ENCODE assay signal across 27 cellular contexts in genomic region chr11:2276999-2277328, GRCh38. TPM values are rescaled to one million over a fixed set of nuclear protein-coding genes. Genes with fewer than 3 reads are reported as not detected.
DNase-seq lines count a peak whose midpoint lies in the region; ATAC-seq, FAIRE-seq and TF ChIP-seq lines count a peak whose summit lies in the region.
"Had no signal": no experiment of that assay in that cellular context is flagged by ENCODE, and none has a peak within 500 bp of the region (broad histone marks: within the 10 kb centered on the region; RNA-seq: fewer than 3 reads in every experiment).

No MANE protein-coding gene starts in this region.

- H2AK5ac ChIP-seq in H9 (ENCODE audit: insufficient read length, low read length) = no peak overlapping the region

- no peak overlapping the region for H3K4me3 Mint-ChIP-seq in H9
- H3K4me3 Mint-ChIP-seq: activated CD4-positive, alpha-beta memory T cell treated with anti-CD3 and anti-CD28 coated beads for 36 hours; activated naive CD8-positive, alpha-beta T cell treated with anti-CD3 and anti-CD28 coated beads, Interleukin-2, amount 10 ng/mL, durations not matched to agents 7 days and 5 days; B cell; dendritic cell treated with granulocyte-macrophage colony-stimulating factor and Interleukin-4, amounts not matched to agents 40 ng/mL and 50 ng/mL, for 4 days; T-helper 1 cell treated with Interleukin-12 subunit alpha and Interleukin-12 subunit beta and Interleukin-4 antibody, amounts not matched to agents 30 μg/mL and 1 μg/mL, for 36 hours had no signal

- H4K5ac ChIP-seq in H9 (ENCODE audit: insufficient read length, low read depth, low read length) = no peak overlapping the region

- peak overlapping the region in 6 of 11 experiments; percentile 13 to 71 (median 55); a peak in 9 of 22 replicates for H3K4me2 ChIP-seq in BLaER1 treated with 17β-estradiol and CSF1 and Interleukin-3, amounts not matched to agents 10 nM and 100 nM
- H3K4me2 ChIP-seq in H9 (ENCODE audit: insufficient read depth, insufficient read length, low read length) (no peak overlapping the region), K562 (ENCODE audit: insufficient read depth, low read length) (no peak overlapping the region)

- TF ChIP-seq POLR2A in K562 (conservative IDR thresholded peaks at IDR 0.05) = no peak

- peaks cover 0 to 23% (median 9%) of the 10 kb centered on the region in 11 experiments; a peak in 15 of 22 replicates for H3K9me3 ChIP-seq in BLaER1 treated with 17β-estradiol and CSF1 and Interleukin-3, amounts not matched to agents 10 nM and 100 nM (replicated peaks in 1 of 11)
- H3K9me3 ChIP-seq in H9 (ENCODE audit: control insufficient read depth, low read depth, low read length) (no peaks in the 10 kb centered on the region), K562 (replicated peaks; ENCODE audit: control insufficient read depth, insufficient read depth, low read depth, low read length) (peaks cover 3% of the 10 kb centered on the region; the same call in 1 of the 2 replicates)

- peaks cover 4 to 51% (median 45%) of the 10 kb centered on the region in 11 experiments; a peak in 21 of 22 replicates for H3K27me3 ChIP-seq in BLaER1 treated with 17β-estradiol and CSF1 and Interleukin-3, amounts not matched to agents 10 nM and 100 nM
- H3K27me3 ChIP-seq in H9 (ENCODE audit: insufficient read depth, low read length) (peaks cover 5% of the 10 kb centered on the region; the same call in 1 of the 2 replicates), K562 (ENCODE audit: control insufficient read depth in 2 of 2, insufficient read depth in 2 of 2, low read length in 2 of 2) (peaks cover 0 to 37% of the 10 kb centered on the region in 2 experiments; a peak in 2 of 5 replicates)

- H3K4me3 ChIP-seq in BLaER1 treated with 17β-estradiol and CSF1 and Interleukin-3, amounts not matched to agents 10 nM and 100 nM = no peak overlapping the region
- H3K4me3 ChIP-seq in K562 = no peak overlapping the region
- H3K4me3 ChIP-seq: left ventricle myocardium inferior had no signal

- H3K27me3 Mint-ChIP-seq in H9 (ENCODE audit: low read depth) = peaks cover 72% of the 10 kb centered on the region

- CTCF ChIA-PET in K562 (lab: Yijun Ruan, JAX; ENCODE audit: low intra/inter-chr PET ratio) = no interaction called here

- H3K27ac Mint-ChIP-seq in H9 = no peak overlapping the region
- H3K27ac Mint-ChIP-seq: activated CD4-positive, alpha-beta memory T cell treated with anti-CD3 and anti-CD28 coated beads for 36 hours; activated naive CD8-positive, alpha-beta T cell treated with anti-CD3 and anti-CD28 coated beads, Interleukin-2, amount 10 ng/mL, durations not matched to agents 7 days and 5 days; B cell; dendritic cell treated with granulocyte-macrophage colony-stimulating factor and Interleukin-4, amounts not matched to agents 40 ng/mL and 50 ng/mL, for 4 days; T-helper 1 cell treated with Interleukin-12 subunit alpha and Interleukin-12 subunit beta and Interleukin-4 antibody, amounts not matched to agents 30 μg/mL and 1 μg/mL, for 36 hours had no signal

- no peak overlapping the region for H3K9ac ChIP-seq in BLaER1 treated with 17β-estradiol and CSF1 and Interleukin-3, amounts not matched to agents 10 nM and 100 nM
- H3K9ac ChIP-seq in H9 (ENCODE audit: extremely low read depth, insufficient read length, low read length) = no peak overlapping the region
- 0 out of 4 replicates have a peak overlapping the region, but pooled peaks of 1 of the 2 experiments have one; percentile 54 for H3K9ac ChIP-seq in K562 (ENCODE audit: insufficient read depth in 1 of 2, low read depth in 2 of 2, low read length in 2 of 2)

- no peak overlapping the region for H2BK120ac ChIP-seq in H9 (ENCODE audit: low read depth, low read length, poor library complexity, severe bottlenecking)

- 0 out of 7 replicates have a peak, but pooled peaks cover 0 to 3% (median 0%) of the 10 kb centered on the region in 3 experiments for H3K36me3 Mint-ChIP-seq in H9 (ENCODE audit: insufficient read depth in 1 of 3, low read depth in 3 of 3)

- peak; percentile 51 for ATAC-seq in K562
- ATAC-seq in omental fat pad (ENCODE audit: low FRiP score) = no peak
- ATAC-seq in GM19452 (IDR thresholded peaks at IDR 0.05; ENCODE audit: unreplicated experiment) = no peak
- ATAC-seq in HG03135 (IDR thresholded peaks at IDR 0.05; ENCODE audit: unreplicated experiment) = no peak

- peaks cover 12 to 14% of the 10 kb centered on the region in 2 experiments for H3K4me1 Mint-ChIP-seq in H9
- H3K4me1 Mint-ChIP-seq: B cell had no signal

- no peak overlapping the region for H3K56ac ChIP-seq in H9 (ENCODE audit: insufficient read length, low read depth, low read length)

- H4K8ac ChIP-seq in H9 (replicated peaks; ENCODE audit: insufficient read length, low read depth, low read length) = no peak overlapping the region

- BruUV-seq in K562 (replicated peaks; lab: Mats Ljungman, UMichigan) = no TSS peak

- intact Hi-C loops in K562 (cut with micrococcal nuclease) = no loop called here

- FAIRE-seq in K562 (lab: Jason Lieb, UNC) = no peak

- H3K23me2 ChIP-seq in H9 (ENCODE audit: insufficient read length, low read depth, low read length, poor library complexity, severe bottlenecking) = no peaks in the 10 kb centered on the region

- no peaks in the 10 kb centered on the region for H3K36me3 ChIP-seq in BLaER1 treated with 17β-estradiol and CSF1 and Interleukin-3, amounts not matched to agents 10 nM and 100 nM
- no peaks in the 10 kb centered on the region for H3K36me3 ChIP-seq in K562 (ENCODE audit: control insufficient read depth, insufficient read depth, low read length)
- H3K36me3 ChIP-seq: left ventricle myocardium inferior, neutrophil had no signal

- no peak for TF ChIP-seq EP300 in K562 (IDR thresholded peaks at IDR 0.05; ENCODE audit: low read length)

- no peaks in the 10 kb centered on the region for H3K79me2 ChIP-seq in H9 (ENCODE audit: insufficient read depth, low read length)
- no peaks in the 10 kb centered on the region for H3K79me2 ChIP-seq in K562 (ENCODE audit: control insufficient read depth, insufficient read depth, low read length)

- peak; percentile 28 for DNase-seq in H9
- no peak for DNase-seq in K562 (ENCODE audit: extremely low read depth in 1 of 4, low spot score in 3 of 4)
- peak; percentile 19 for DNase-seq in omental fat pad (ENCODE audit: low spot score)
- no peak for DNase-seq in EL
- DNase-seq in D341Med (ENCODE audit: low spot score) = no peak
- DNase-seq: activated CD4-positive, alpha-beta memory T cell treated with anti-CD3 and anti-CD28 coated beads for 36 hours; activated CD4-positive, CD25-positive, alpha-beta regulatory T cell treated with anti-CD3 and anti-CD28 coated beads, Interleukin-2, amount 50 U/mL, for 72 hours; activated effector memory CD4-positive, alpha-beta T cell treated with anti-CD3 and anti-CD28 coated beads, Interleukin-2, amount 50 U/mL, for 16 hours; activated naive CD8-positive, alpha-beta T cell treated with anti-CD3 and anti-CD28 coated beads, Interleukin-2, amount 10 ng/mL, durations not matched to agents 7 days and 5 days; activated T-cell treated with anti-CD3 and anti-CD28 coated beads for 4 hours; central memory CD4-positive, alpha-beta T cell; hippocampal formation; left ventricle myocardium inferior; NCI-H1092; NCI-H2029; NCI-H226; trophoblast cell had no signal

- POLR2A ChIA-PET in K562 (lab: Yijun Ruan, JAX) = interaction anchor here (0.6 to 1.2 kb wide), 2 partner anchors 64 to 598 kb away, joined by 3 read pairs; no protein-coding TSS in a partner anchor

- H3K9me1 ChIP-seq in K562 (ENCODE audit: control insufficient read depth, insufficient read depth, low read length) = no peaks in the 10 kb centered on the region

- H3T11ph ChIP-seq in H9 (ENCODE audit: low read length) = no peak overlapping the region

- no peak for TF ChIP-seq CTCF in H9 (conservative IDR thresholded peaks at IDR 0.05)
- TF ChIP-seq CTCF in K562 (IDR thresholded peaks at IDR 0.05 in 2 of 3, conservative IDR thresholded peaks at IDR 0.05 in 1 of 3; ENCODE audit: insufficient read depth in 2 of 3, low read depth in 1 of 3, low read length in 3 of 3) = no peak
- TF ChIP-seq CTCF in omental fat pad (IDR thresholded peaks at IDR 0.05) = no peak

- H2AFZ ChIP-seq in H9 (ENCODE audit: low read length) (no peak overlapping the region), K562 (ENCODE audit: low read depth, low read length) (peak overlapping the region; percentile 87)

- H3K23ac ChIP-seq in H9 (ENCODE audit: insufficient read length, low read depth, low read length) = no peak overlapping the region

- no peak overlapping the region for H3K4ac ChIP-seq in H9 (ENCODE audit: low read depth, low read length)

- peaks cover 4 to 5% of the 10 kb centered on the region in 2 experiments; a peak in 3 of 5 replicates for H3K9me3 Mint-ChIP-seq in H9

- no peak overlapping the region for H3K14ac ChIP-seq in H9 (ENCODE audit: insufficient read depth, low read length)

- peaks cover 0 to 19% (median 7%) of the 10 kb centered on the region in 10 experiments; a peak in 10 of 20 replicates for H3K4me1 ChIP-seq in BLaER1 treated with 17β-estradiol and CSF1 and Interleukin-3, amounts not matched to agents 10 nM and 100 nM
- H3K4me1 ChIP-seq in H9 (ENCODE audit: insufficient read depth, low read length) (no peaks in the 10 kb centered on the region; the same call in 1 of the 2 replicates), K562 (replicated peaks in 1 of 2; ENCODE audit: control insufficient read depth in 2 of 2, insufficient read depth in 2 of 2, low read length in 2 of 2) (peaks cover 2 to 12% of the 10 kb centered on the region in 2 experiments; a peak in 3 of 5 replicates)
- H3K4me1 ChIP-seq: left ventricle myocardium inferior had no signal

- WGBS in H9 (ENCODE audit: extremely low coverage, insufficient read length, low lambda C conversion rate) = no CpG with 5 or more reads among the region's 6 CpGs
- WGBS in K562 (ENCODE audit: insufficient coverage, low coverage, missing lambda C conversion rate) = 19% methylated on average over 6 of the region's 6 CpGs

- TF ChIP-seq RAD21 in K562 (CRISPR knock-in tag; conservative IDR thresholded peaks at IDR 0.05 in 1 of 2, IDR thresholded peaks at IDR 0.05 in 1 of 2) = no peak

- H2BK12ac ChIP-seq in H9 (ENCODE audit: insufficient read length, low read depth, low read length) = no peak overlapping the region

- H2BK15ac ChIP-seq in H9 (ENCODE audit: low read depth, low read length) = no peak overlapping the region

- no peak overlapping the region for H3K18ac ChIP-seq in H9 (ENCODE audit: insufficient read length, low read depth, low read length)

- in situ Hi-C loops in K562 (cut with MboI) = no loop called here

- no peaks in the 10 kb centered on the region for H3K79me1 ChIP-seq in H9 (ENCODE audit: insufficient read depth, low read depth, low read length, poor library complexity, severe bottlenecking)

- H2BK20ac ChIP-seq in H9 (ENCODE audit: low read depth, low read length, poor library complexity, severe bottlenecking) = no peak overlapping the region

- peaks cover 0 to 4% (median 0%) of the 10 kb centered on the region in 11 experiments; a peak in 1 of 22 replicates for H4K20me1 ChIP-seq in BLaER1 treated with 17β-estradiol and CSF1 and Interleukin-3, amounts not matched to agents 10 nM and 100 nM
- no peaks in the 10 kb centered on the region for H4K20me1 ChIP-seq in H9 (ENCODE audit: control insufficient read depth, insufficient read depth, insufficient read length)
- H4K20me1 ChIP-seq in K562 (replicated peaks; ENCODE audit: control insufficient read depth, insufficient read depth, low read length) = no peaks in the 10 kb centered on the region

- H2BK5ac ChIP-seq in H9 (ENCODE audit: insufficient read length, low read length) = no peak overlapping the region

- H3K27ac ChIP-seq in BLaER1 treated with 17β-estradiol and CSF1 and Interleukin-3, amounts not matched to agents 10 nM and 100 nM = peak overlapping the region in 3 of 11 experiments; percentile 11 to 33 (median 27); a peak in 4 of 22 replicates
- H3K27ac ChIP-seq in H9 (ENCODE audit: insufficient read length, low read depth, low read length) (no peak overlapping the region), K562 (ENCODE audit: extremely low read depth, low read depth, low read length) (no peak overlapping the region)
- H3K27ac ChIP-seq: left ventricle myocardium inferior, neutrophil had no signal

- no peak overlapping the region for H4K91ac ChIP-seq in H9 (ENCODE audit: insufficient read length, low read depth, low read length)

RNA-seq across cellular contexts. Expression of gene ASCL2, which starts 6.6 kb away (rescaled TPM):
- total RNA-seq in H9 (2021) = 0.35 TPM in 2 replicates
- 0.25 and 0.30 TPM in 2 replicates for total RNA-seq in K562 (2011; cell fraction: chromatin; rRNA removed; ENCODE audit: low replicate concordance)
- total RNA-seq in K562 (2011; cell fraction: nucleolus; rRNA removed) = 0.79 and 0.83 TPM in 2 replicates
- total RNA-seq in K562 (2011; cell fraction: nucleoplasm; rRNA removed) = 0.22 and 0.31 TPM in 2 replicates
- 1.4 and 1.7 TPM in 2 replicates for total RNA-seq in K562 (2014; rRNA removed)
- 0.11 TPM in 1 of 2 replicates, not detected in the other for total RNA-seq in K562 (2014; rRNA removed; fragmentation: Illumina TruSeq; extraction: Trizol)
- 0.36 and 0.53 TPM in 2 replicates for total RNA-seq in K562 (2015; rRNA removed; fragmentation: Illumina TruSeq; extraction: Trizol)
- total RNA-seq in K562 (2021) = 1.1 and 1.2 TPM in 2 replicates
- polyA plus RNA-seq in K562 (2011; rRNA removed) = 0.07 and 0.15 TPM in 2 replicates
- polyA plus RNA-seq in K562 (2011; cell fraction: cytosol; rRNA removed) = 0.15 and 1.7 TPM in 2 replicates
- 0.13 and 0.40 TPM in 2 replicates for polyA plus RNA-seq in K562 (2011; cell fraction: nucleus; rRNA removed)
- polyA plus RNA-seq in K562 (2012) = 0.93 and 1.0 TPM in 2 replicates
- polyA plus RNA-seq in K562 (2014; fragmentation: Illumina TruSeq; extraction: Trizol) = 0.12 and 0.26 TPM in 2 replicates
- not detected for polyA plus RNA-seq in K562 (2014; fragmentation: Nextera tagmentation; extraction: Ambion mirVana)
- polyA plus RNA-seq in K562 (2014; rRNA removed) = 0.76 and 1.4 TPM in 2 replicates
- not detected in 2 replicates for polyA minus RNA-seq in K562 (2011; rRNA and poly(A)+ RNA removed)
- not detected in 2 replicates for polyA minus RNA-seq in K562 (2011; cell fraction: cytosol; rRNA and poly(A)+ RNA removed)
- 0.22 and 0.27 TPM in 2 replicates for polyA minus RNA-seq in K562 (2011; cell fraction: nucleus; rRNA and poly(A)+ RNA removed)
- 1 to 10 TPM in 1 of 4 donors, under 1 TPM in 1, not detected in 2; 0.24 to 2.6 TPM for total RNA-seq in omental fat pad
- total RNA-seq: fibroblast of lung, left ventricle myocardium inferior, RPMI7951, SK-MEL-5 had no signal
- polyA plus RNA-seq: fibroblast of lung had no signal

RNA-seq across cellular contexts. Expression of gene C11orf21, which starts 24.8 kb away (rescaled TPM):
- total RNA-seq in H9 (2021) (not detected in 2 replicates), K562 (2014; rRNA removed) (1.3 and 2.0 TPM in 2 replicates), K562 (2014; rRNA removed; fragmentation: Illumina TruSeq; extraction: Trizol) (0.64 and 0.65 TPM in 2 replicates), K562 (2015; rRNA removed; fragmentation: Illumina TruSeq; extraction: Trizol) (2.3 and 2.5 TPM in 2 replicates), K562 (2021) (2.1 and 2.6 TPM in 2 replicates), omental fat pad (1 to 10 TPM; 1.1 to 2.8 (median 1.2) TPM)
- 1.6 and 4.7 TPM in 2 replicates for total RNA-seq in K562 (2011; cell fraction: chromatin; rRNA removed; ENCODE audit: low replicate concordance)
- total RNA-seq in K562 (2011; cell fraction: nucleolus; rRNA removed) = 2.4 and 3.5 TPM in 2 replicates
- total RNA-seq in K562 (2011; cell fraction: nucleoplasm; rRNA removed) = 1.5 and 3.1 TPM in 2 replicates
- polyA plus RNA-seq in K562 (2011; rRNA removed) (1.2 and 2.1 TPM in 2 replicates), K562 (2014; fragmentation: Illumina TruSeq; extraction: Trizol) (1.0 and 1.3 TPM in 2 replicates), K562 (2014; fragmentation: Nextera tagmentation; extraction: Ambion mirVana) (under 1 TPM; 0.10 to 0.15 TPM), K562 (2014; rRNA removed) (2.0 and 2.1 TPM in 2 replicates)
- polyA plus RNA-seq in K562 (2011; cell fraction: cytosol; rRNA removed) = 0.91 and 2.0 TPM in 2 replicates
- 5.5 and 14.3 TPM in 2 replicates for polyA plus RNA-seq in K562 (2011; cell fraction: nucleus; rRNA removed)
- polyA plus RNA-seq in K562 (2012) = 4.3 and 4.5 TPM in 2 replicates
- polyA minus RNA-seq in K562 (2011; rRNA and poly(A)+ RNA removed) = 0.99 and 1.0 TPM in 2 replicates
- 1.4 TPM in 1 of 2 replicates, not detected in the other for polyA minus RNA-seq in K562 (2011; cell fraction: cytosol; rRNA and poly(A)+ RNA removed)
- 2.4 and 3.4 TPM in 2 replicates for polyA minus RNA-seq in K562 (2011; cell fraction: nucleus; rRNA and poly(A)+ RNA removed)
- total RNA-seq: SK-MEL-5 had no signal
- polyA plus RNA-seq: fibroblast of lung had no signal

RNA-seq across cellular contexts. Expression of gene TSPAN32, which starts 24.8 kb away (rescaled TPM):
- total RNA-seq in H9 (2021) = not detected in 2 replicates
- total RNA-seq in K562 (2011; cell fraction: chromatin; rRNA removed; ENCODE audit: low replicate concordance) = 8.4 and 16.2 TPM in 2 replicates
- total RNA-seq in K562 (2011; cell fraction: nucleolus; rRNA removed) = 7.1 and 8.5 TPM in 2 replicates
- 4.3 and 5.9 TPM in 2 replicates for total RNA-seq in K562 (2011; cell fraction: nucleoplasm; rRNA removed)
- total RNA-seq in K562 (2014; rRNA removed) = 3.0 and 3.4 TPM in 2 replicates
- total RNA-seq in K562 (2014; rRNA removed; fragmentation: Illumina TruSeq; extraction: Trizol) = 0.86 and 1.4 TPM in 2 replicates
- 2.6 TPM in 2 replicates for total RNA-seq in K562 (2015; rRNA removed; fragmentation: Illumina TruSeq; extraction: Trizol)
- 4.8 and 5.9 TPM in 2 replicates for total RNA-seq in K562 (2021)
- 4.2 and 9.4 TPM in 2 replicates for polyA plus RNA-seq in K562 (2011; rRNA removed)
- 4.4 and 6.2 TPM in 2 replicates for polyA plus RNA-seq in K562 (2011; cell fraction: cytosol; rRNA removed)
- 68.0 and 78.0 TPM in 2 replicates for polyA plus RNA-seq in K562 (2011; cell fraction: nucleus; rRNA removed)
- polyA plus RNA-seq in K562 (2012) = 8.2 and 19.1 TPM in 2 replicates
- 0.79 and 2.8 TPM in 2 replicates for polyA plus RNA-seq in K562 (2014; fragmentation: Illumina TruSeq; extraction: Trizol)
- polyA plus RNA-seq in K562 (2014; fragmentation: Nextera tagmentation; extraction: Ambion mirVana) = under 1 TPM; 0.21 to 0.57 TPM
- 3.3 and 7.3 TPM in 2 replicates for polyA plus RNA-seq in K562 (2014; rRNA removed)
- 0.77 and 0.90 TPM in 2 replicates for polyA minus RNA-seq in K562 (2011; rRNA and poly(A)+ RNA removed)
- 1.4 and 3.4 TPM in 2 replicates for polyA minus RNA-seq in K562 (2011; cell fraction: cytosol; rRNA and poly(A)+ RNA removed)
- 10.0 and 10.3 TPM in 2 replicates for polyA minus RNA-seq in K562 (2011; cell fraction: nucleus; rRNA and poly(A)+ RNA removed)
- total RNA-seq in omental fat pad = 1 to 10 TPM in 3 of 4 donors, under 1 TPM in 1; 0.19 to 6.4 (median 2.7) TPM
- total RNA-seq: SK-MEL-5 had no signal
- polyA plus RNA-seq: fibroblast of lung had no signal

Comparison
In these comparisons a context has a peak if more than half of its experiments do, and no peak if none do; other contexts are left out.
1. H3K4me2 ChIP-seq: peak in BLaER1 treated with 17β-estradiol and CSF1 and Interleukin-3, amounts not matched to agents 10 nM and 100 nM (6 of 11); none in H9 (single experiment) and K562 (single experiment).
2. DNase-seq: peak in H9 (single experiment) and omental fat pad (single experiment); none in K562 (0 of 4), EL (single experiment) and D341Med (single experiment).